8 cellular contexts compared by ENCODE assay signal in the genomic region with DNA sequence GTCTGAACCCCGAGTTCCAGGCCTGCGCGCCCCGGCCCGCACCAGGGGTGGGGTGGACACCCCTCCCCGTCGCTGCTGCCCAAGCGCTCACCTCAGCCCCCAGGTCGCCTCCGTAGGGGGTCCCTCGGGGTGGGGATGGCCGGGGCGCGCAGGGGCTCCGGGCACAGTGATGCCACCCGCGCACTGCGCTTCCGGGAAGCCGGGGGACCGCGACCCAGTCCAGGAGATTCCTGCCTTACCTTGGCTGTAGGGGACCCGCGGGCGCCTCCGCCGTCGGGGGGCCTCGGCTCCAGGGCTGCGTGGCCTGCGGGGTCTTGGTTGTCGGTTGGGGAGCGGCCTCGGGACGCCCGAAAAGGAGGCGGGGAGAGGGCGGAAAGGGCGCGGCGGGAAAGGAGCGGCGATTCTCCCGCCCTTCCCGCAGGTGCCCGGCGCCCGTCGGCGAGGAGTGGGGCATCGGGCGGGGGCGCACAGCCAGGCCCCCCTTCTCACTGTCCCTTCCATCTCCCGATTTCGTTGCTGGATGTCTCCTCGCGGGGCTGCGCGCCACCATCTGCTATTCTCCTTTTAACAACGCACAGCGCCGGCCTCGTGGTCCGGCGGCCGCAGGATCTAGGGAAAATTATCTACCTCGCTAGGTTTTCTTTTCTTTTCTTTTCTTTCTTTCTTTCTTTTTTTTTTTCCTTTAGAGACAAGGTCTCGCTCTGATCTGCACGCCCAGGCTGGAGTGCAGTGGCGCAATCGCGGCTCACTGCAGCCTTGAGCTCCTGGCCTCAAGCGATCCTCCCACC. TPM values are rescaled to one million over a fixed set of nuclear protein-coding genes. Genes with fewer than 3 reads are reported as not detected.
A peak's percentile ranks its signal among the peaks of the same experiment; 100 is the strongest.
DNase-seq lines count a peak whose midpoint lies in the region; ATAC-seq and TF ChIP-seq lines count a peak whose summit lies in the region.

A gene (minus strand): TSS at position 355 of the 788 bp plus-strand sequence. CDS start 3,323 bp downstream, outside the sequence.

- intact Hi-C loops in CD14-positive monocyte (cut with micrococcal nuclease) (loop anchor here (5.0 to 10.0 kb wide), 3 partner anchors 192 to 568 kb away; a partner anchor contains a TSS), dorsolateral prefrontal cortex (cut with DNase I) (loop anchor here (2.0 to 10.0 kb wide), 3 partner anchors 14 to 142 kb away; a partner anchor contains a TSS), lower leg skin (cut with DNase I; ENCODE audit: low total_unique reads) (loop anchor here (10.0 kb wide), 1 partner anchor 52 kb away; no protein-coding TSS in a partner anchor)

- no peak for DNase-seq in CD14-positive monocyte (ENCODE audit: low spot score)
- peak; percentile 39 for DNase-seq in HuH-7 (ENCODE audit: low spot score)
- DNase-seq in T-helper 17 cell, result peak in 2 of 3 donors; percentile 19 to 32
- DNase-seq in dorsolateral prefrontal cortex, result peak in 1 of 10 donors; percentile 25
- peak in 1 of 2 donors; percentile 90 for DNase-seq in lower leg skin (ENCODE audit: low spot score in 2 of 2)
- DNase-seq in medulla oblongata (ENCODE audit: extremely low spot score), result no peak

- peaks cover 16 to 22% of the 10 kb centered on the region in 2 donors for H3K36me3 Mint-ChIP-seq in CD14-positive monocyte
- H3K36me3 Mint-ChIP-seq in T-helper 17 cell (ENCODE audit: low read depth), result no peaks in the 10 kb centered on the region
- peaks cover 11% of the 10 kb centered on the region for H3K36me3 Mint-ChIP-seq in stimulated activated memory B cell treated with anti-CD40 and anti-IgM and Interleukin-4, amounts not matched to agents 10 μg/mL and 1 μg/mL and 100 μg/mL, for 72 hours

- ATAC-seq in GM19452 (IDR thresholded peaks at IDR 0.05; ENCODE audit: unreplicated experiment) (peak; percentile 3), T-helper 17 cell (no peak)
- no peak for ATAC-seq in stimulated activated memory B cell treated with anti-CD40 and anti-IgM and Interleukin-4, amounts not matched to agents 10 μg/mL and 1 μg/mL and 100 μg/mL, for 72 hours

- TF ChIP-seq CTCF in CD14-positive monocyte (IDR thresholded peaks at IDR 0.05) (no peak), dorsolateral prefrontal cortex (IDR thresholded peaks at IDR 0.05 in 54 of 56, conservative IDR thresholded peaks at IDR 0.05 in 2 of 56; ENCODE audit: low read depth in 1 of 56, partially characterized antibody in 56 of 56) (peak in 3 of 56 donors; percentile 3 to 25 (median 7)), lower leg skin (IDR thresholded peaks at IDR 0.05) (no peak)

- peaks cover 33% of the 10 kb centered on the region for H3K4me1 Mint-ChIP-seq in CD14-positive monocyte
- peaks cover 29% of the 10 kb centered on the region for H3K4me1 Mint-ChIP-seq in T-helper 17 cell
- peaks cover 42% of the 10 kb centered on the region for H3K4me1 Mint-ChIP-seq in stimulated activated memory B cell treated with anti-CD40 and anti-IgM and Interleukin-4, amounts not matched to agents 10 μg/mL and 1 μg/mL and 100 μg/mL, for 72 hours

- H3K27ac ChIP-seq in dorsolateral prefrontal cortex, result peak within 1 kb of the TSS; percentile 94 to 100 (median 99)

- no peaks in the 10 kb centered on the region for H3K27me3 ChIP-seq in dorsolateral prefrontal cortex

- 4 to 8% methylated on average over 25 to 72 of the region's 73 CpGs for WGBS in lower leg skin, 2 donors

- H3K27ac Mint-ChIP-seq in CD14-positive monocyte (peak within 1 kb of the TSS; percentile 89 to 96 (median 93)), T-helper 17 cell (peak within 1 kb of the TSS; percentile 74)
- peak within 1 kb of the TSS; percentile 89 for H3K27ac Mint-ChIP-seq in stimulated activated memory B cell treated with anti-CD40 and anti-IgM and Interleukin-4, amounts not matched to agents 10 μg/mL and 1 μg/mL and 100 μg/mL, for 72 hours

- H3K9me3 Mint-ChIP-seq in CD14-positive monocyte, result no peaks in the 10 kb centered on the region
- no peaks in the 10 kb centered on the region for H3K9me3 Mint-ChIP-seq in stimulated activated memory B cell treated with anti-CD40 and anti-IgM and Interleukin-4, amounts not matched to agents 10 μg/mL and 1 μg/mL and 100 μg/mL, for 72 hours

- TF ChIP-seq POLR2A in lower leg skin (IDR thresholded peaks at IDR 0.05), result no peak

- peaks cover 0 to 5% (median 2%) of the 10 kb centered on the region in 3 donors for H3K27me3 Mint-ChIP-seq in CD14-positive monocyte (ENCODE audit: low read depth in 3 of 3)
- no peaks in the 10 kb centered on the region for H3K27me3 Mint-ChIP-seq in T-helper 17 cell
- H3K27me3 Mint-ChIP-seq in stimulated activated memory B cell treated with anti-CD40 and anti-IgM and Interleukin-4, amounts not matched to agents 10 μg/mL and 1 μg/mL and 100 μg/mL, for 72 hours, result no peaks in the 10 kb centered on the region

- peak within 1 kb of the TSS; percentile 71 to 100 (median 95) for H3K4me3 ChIP-seq in dorsolateral prefrontal cortex
- peak within 1 kb of the TSS; percentile 84 for H3K4me3 ChIP-seq in lower leg skin (ENCODE audit: low read depth, poor library complexity, severe bottlenecking)

- H3K9me3 ChIP-seq in T-helper 17 cell (ENCODE audit: control insufficient read depth, low read length, poor library complexity, severe bottlenecking), result no peaks in the 10 kb centered on the region

- H3K4me3 Mint-ChIP-seq in CD14-positive monocyte (peak within 1 kb of the TSS; percentile 88 to 95), T-helper 17 cell (peak within 1 kb of the TSS; percentile 94)
- H3K4me3 Mint-ChIP-seq in stimulated activated memory B cell treated with anti-CD40 and anti-IgM and Interleukin-4, amounts not matched to agents 10 μg/mL and 1 μg/mL and 100 μg/mL, for 72 hours, result peak within 1 kb of the TSS; percentile 92

RNA-seq across cellular contexts. Expression of the gene that starts here (rescaled TPM):
- 10 to 100 TPM; 26.0 to 32.6 TPM for polyA plus RNA-seq in CD14-positive monocyte
- total RNA-seq in T-helper 17 cell, result 10 to 100 TPM; 13.7 to 27.3 TPM
- 100 to 1,000 TPM in 1 of 120 experiments, 10 to 100 TPM in 119; 43.6 to 103 (median 63.7) TPM for total RNA-seq in dorsolateral prefrontal cortex
- 100 to 1,000 TPM in 1 of 4 donors, 10 to 100 TPM in 3; 81.6 to 102 (median 89.0) TPM for total RNA-seq in lower leg skin

Comparison
In these comparisons a context has a peak if more than half of its experiments do, and no peak if none do; other contexts are left out.
1. DNase-seq: peak in HuH-7 (single experiment) and T-helper 17 cell (2 of 3); none in CD14-positive monocyte (single experiment) and medulla oblongata (single experiment).
2. Peak in every context shown above with its lines, with median percentiles within 50 percentile points of each other: H3K27ac Mint-ChIP-seq and H3K4me3 Mint-ChIP-seq.